23 cellular contexts compared by ENCODE assay signal in genomic region chr7:31335889-31336201, GRCh38. TPM values are rescaled to one million over a fixed set of nuclear protein-coding genes. Genes with fewer than 3 reads are reported as not detected.
DNase-seq lines count a peak whose midpoint lies in the region; ATAC-seq and TF ChIP-seq lines count a peak whose summit lies in the region.
"Had no signal": no experiment of that assay in that cellular context is flagged by ENCODE, and none has a peak within 500 bp of the region (broad histone marks: within the 10 kb centered on the region; RNA-seq: fewer than 3 reads in every experiment).

No MANE protein-coding gene starts in this region.

- no peak for TF ChIP-seq POLR2A in thyroid gland (IDR thresholded peaks at IDR 0.05)

- H3K36me3 ChIP-seq in osteoblast (ENCODE audit: insufficient read depth, low read length) (no peaks in the 10 kb centered on the region), thyroid gland (no peaks in the 10 kb centered on the region)
- H3K36me3 ChIP-seq: brain microvascular endothelial cell had no signal

- H3K9me3 ChIP-seq in iPS-18c (ENCODE audit: control insufficient read depth, insufficient read depth, low read length), result no peaks in the 10 kb centered on the region
- no peaks in the 10 kb centered on the region for H3K9me3 ChIP-seq in osteoblast (ENCODE audit: low read depth, low read length)
- no peaks in the 10 kb centered on the region for H3K9me3 ChIP-seq in thyroid gland

- no peaks in the 10 kb centered on the region for H3K79me2 ChIP-seq in osteoblast (ENCODE audit: insufficient read depth, low read length)

- intact Hi-C loops in thyroid gland (cut with DNase I), result no loop called here

- peaks cover 8 to 19% of the 10 kb centered on the region in 2 donors for H3K9me3 Mint-ChIP-seq in activated naive CD4-positive, alpha-beta T cell treated with anti-CD3 and anti-CD28 coated beads, Interleukin-2, amount 50 U/mL, for 72 hours
- H3K9me3 Mint-ChIP-seq: CD8-positive, alpha-beta T cell had no signal

- H3K36me3 Mint-ChIP-seq in activated naive CD4-positive, alpha-beta T cell treated with anti-CD3 and anti-CD28 coated beads, Interleukin-2, amount 50 U/mL, for 72 hours, result peaks cover 0 to 6% of the 10 kb centered on the region in 2 donors
- H3K36me3 Mint-ChIP-seq: activated naive CD4-positive, alpha-beta T cell treated with anti-CD3 and anti-CD28 coated beads, Interleukin-2, amount 50 U/mL, for 24 hours; CD8-positive, alpha-beta T cell had no signal

- H3K4me3 ChIP-seq in iPS-18c (ENCODE audit: insufficient read depth, low read depth, low read length), result peak overlapping the region; percentile 35; the same call in 1 of the 2 replicates
- no peak overlapping the region for H3K4me3 ChIP-seq in osteoblast (ENCODE audit: insufficient read depth, low read length)
- H3K4me3 ChIP-seq in thyroid gland (replicated peaks in 1 of 3), result no peak overlapping the region
- H3K4me3 ChIP-seq: lung had no signal

- H3K27ac ChIP-seq in osteoblast (ENCODE audit: low read depth, low read length) (no peak overlapping the region), thyroid gland (no peak overlapping the region)
- H3K27ac ChIP-seq: brain microvascular endothelial cell, VCaP had no signal

- no peaks in the 10 kb centered on the region for H3K4me1 ChIP-seq in osteoblast (ENCODE audit: insufficient read depth, low read length)
- H3K4me1 ChIP-seq in thyroid gland, result peaks cover 0 to 3% of the 10 kb centered on the region in 2 donors

- no peak overlapping the region for H3K27ac Mint-ChIP-seq in activated naive CD4-positive, alpha-beta T cell treated with anti-CD3 and anti-CD28 coated beads, Interleukin-2, amount 50 U/mL, for 72 hours
- H3K27ac Mint-ChIP-seq: activated naive CD4-positive, alpha-beta T cell treated with anti-CD3 and anti-CD28 coated beads, Interleukin-2, amount 50 U/mL, for 24 hours; activated T-cell treated with anti-CD3 and anti-CD28 coated beads, Interleukin-2, amount 50 U/mL, for 24 hours; CD8-positive, alpha-beta T cell; naive thymus-derived CD8-positive, alpha-beta T cell; stimulated activated naive CD8-positive, alpha-beta T cell treated with anti-CD3 and anti-CD28 coated beads, Interleukin-15, amount 100 ng/mL, for 72 hours had no signal

- no peak overlapping the region for H2AFZ ChIP-seq in osteoblast (ENCODE audit: low read length)

- no peak for TF ChIP-seq CTCF in osteoblast (IDR thresholded peaks at IDR 0.05; ENCODE audit: extremely low read depth, low read depth, low read length)
- no peak for TF ChIP-seq CTCF in thyroid gland (IDR thresholded peaks at IDR 0.05)

- no peak for ATAC-seq in activated naive CD4-positive, alpha-beta T cell treated with anti-CD3 and anti-CD28 coated beads, Interleukin-2, amount 50 U/mL, for 72 hours
- ATAC-seq: CD8-positive, alpha-beta T cell; naive thymus-derived CD8-positive, alpha-beta T cell; stimulated activated naive CD8-positive, alpha-beta T cell treated with anti-CD3 and anti-CD28 coated beads, Interleukin-15, amount 100 ng/mL, for 72 hours had no signal

- H3K4me2 ChIP-seq in osteoblast (ENCODE audit: insufficient read depth, low read length), result no peak overlapping the region

- H4K20me1 ChIP-seq in osteoblast (ENCODE audit: insufficient read depth, low read length), result no peaks in the 10 kb centered on the region

- in situ Hi-C loops in G401 (cut with HindIII; ENCODE audit: low sequenced_read_pairs) (no loop called here), ACHN (cut with HindIII; ENCODE audit: low pct_ligation_motif_present, low pct_unique_long_range_greater_than_20kb, low sequenced_read_pairs) (no loop called here)

- WGBS in thyroid gland, 2 donors, result 15 to 17% methylated on average over 9 to 11 of the region's 12 CpGs

- H3K27me3 ChIP-seq in osteoblast (ENCODE audit: insufficient read depth, low read length), result peaks cover 13% of the 10 kb centered on the region
- peaks cover 4% of the 10 kb centered on the region for H3K27me3 ChIP-seq in thyroid gland

- DNase-seq in G401 (ENCODE audit: low spot score) (peak; percentile 40), cerebellar cortex (ENCODE audit: low spot score) (peak; percentile 22), osteoblast (ENCODE audit: insufficient read length, low spot score, missing footprints) (peak; percentile 57), thyroid gland (no peak), globus pallidus (ENCODE audit: low spot score) (no peak), ACHN (no peak)
- DNase-seq in activated naive CD4-positive, alpha-beta T cell treated with anti-CD3 and anti-CD28 coated beads, Interleukin-2, amount 50 U/mL, for 72 hours (ENCODE audit: low spot score in 2 of 2), result no peak
- DNase-seq: activated CD4-positive, alpha-beta T cell treated with anti-CD3 and anti-CD28 coated beads, Interleukin-2, amount 50 U/mL, for 48 hours; activated T-cell treated with anti-CD3 and anti-CD28 coated beads, Interleukin-2, amount 50 U/mL, for 24 hours; brain microvascular endothelial cell; CD8-positive, alpha-beta T cell; effector CD4-positive, alpha-beta T cell; naive thymus-derived CD8-positive, alpha-beta T cell; NCI-H1694; NCI-H446; stimulated activated naive CD8-positive, alpha-beta T cell treated with anti-CD3 and anti-CD28 coated beads, Interleukin-15, amount 100 ng/mL, for 72 hours; T-helper 1 cell had no signal

RNA-seq across cellular contexts. Expression of gene NEUROD6, which starts 4.7 kb away (rescaled TPM):
- total RNA-seq in G401 (2014; rRNA removed; shearing (Covaris generic)), result not detected in 2 replicates
- not detected in 2 replicates for total RNA-seq in osteoblast
- total RNA-seq in activated naive CD4-positive, alpha-beta T cell treated with anti-CD3 and anti-CD28 coated beads, Interleukin-2, amount 50 U/mL, for 72 hours, result not detected
- not detected for total RNA-seq in thyroid gland
- total RNA-seq: CD8-positive, alpha-beta T cell; HT-29; lung; naive thymus-derived CD8-positive, alpha-beta T cell; Right ventricle myocardium superior had no signal

Comparison
In these comparisons a context has a peak if more than half of its experiments do, and no peak if none do; other contexts are left out.
1. DNase-seq: peak in G401 (single experiment), cerebellar cortex (single experiment) and osteoblast (single experiment); none in activated naive CD4-positive, alpha-beta T cell treated with anti-CD3 and anti-CD28 coated beads, Interleukin-2, amount 50 U/mL, for 72 hours (0 of 2), thyroid gland (0 of 2), globus pallidus (single experiment) and ACHN (single experiment).